Comparison of ENCODE assay signal across 9 cellular contexts in genomic region chr3:194322701-194323174, GRCh38. TPM values are rescaled to one million over a fixed set of nuclear protein-coding genes. Genes with fewer than 3 reads are reported as not detected.
A peak's percentile ranks its signal among the peaks of the same experiment; 100 is the strongest.
DNase-seq lines count a peak whose midpoint lies in the region; ATAC-seq, FAIRE-seq and TF ChIP-seq lines count a peak whose summit lies in the region.
"Had no signal": no experiment of that assay in that cellular context is flagged by ENCODE, and none has a peak within 500 bp of the region (broad histone marks: within the 10 kb centered on the region; RNA-seq: fewer than 3 reads in every experiment).

No MANE protein-coding gene starts in this region.

- TF ChIP-seq CTCF in RWPE1 (conservative IDR thresholded peaks at IDR 0.05; ENCODE audit: low read depth) (no peak), foreskin fibroblast (IDR thresholded peaks at IDR 0.05; ENCODE audit: low read depth, low read length) (no peak)

- peak; percentile 52 for DNase-seq in stimulated activated CD4-positive, alpha-beta T cell treated with anti-CD3 and anti-CD28 coated beads, Interleukin-15, amount 100 ng/mL, for 24 hours
- DNase-seq in stimulated activated CD4-positive, alpha-beta T cell treated with anti-CD3 and anti-CD28 coated beads, Interleukin-4, amount 100 ng/mL, for 4 hours = no peak
- DNase-seq in RWPE1 (ENCODE audit: low spot score) = peak; percentile 96
- peak; percentile 51 to 61 for DNase-seq in foreskin fibroblast
- DNase-seq in urothelium cell line (ENCODE audit: low spot score) = peak; percentile 82
- no peak for DNase-seq in posterior vena cava (ENCODE audit: low spot score)
- DNase-seq: cerebellar nuclear complex had no signal

- CTCF ChIA-PET in RWPE1 (lab: Yijun Ruan, JAX) = interaction anchor here (1.2 kb wide), 1 partner anchor 186 kb away, joined by 3 read pairs; no protein-coding TSS in a partner anchor

- intact Hi-C loops in posterior vena cava (cut with DNase I) = no loop called here

- H3K4me3 ChIP-seq in foreskin fibroblast (ENCODE audit: low read depth in 1 of 2, low read length in 2 of 2) = no peak overlapping the region

- POLR2A ChIA-PET in RWPE1 (lab: Yijun Ruan, JAX; ENCODE audit: low non-redundant PET) = interaction anchor here (0.9 to 1.2 kb wide), 2 partner anchors 181 to 184 kb away, joined by 4 to 8 read pairs; no protein-coding TSS in a partner anchor

- peak; percentile 91 for FAIRE-seq in urothelium cell line (lab: Jason Lieb, UNC)

- H3K27ac ChIP-seq in RWPE1 = peak overlapping the region; percentile 99

- no peak for ATAC-seq in GM21515 (IDR thresholded peaks at IDR 0.05; ENCODE audit: unreplicated experiment)
- ATAC-seq in GM19463 (IDR thresholded peaks at IDR 0.05; ENCODE audit: unreplicated experiment) = no peak

RNA-seq across cellular contexts. Expression of gene CPN2, which starts 28.4 kb away (rescaled TPM):
- under 1 TPM in 1 of 2 donors, not detected in 1; 0.14 TPM for total RNA-seq in posterior vena cava

RNA-seq across cellular contexts. Expression of gene LRRC15, which starts 46.8 kb away (rescaled TPM):
- 1 to 10 TPM; 2.3 to 3.0 TPM for total RNA-seq in posterior vena cava

Comparison
In these comparisons a context has a peak if more than half of its experiments do, and no peak if none do; other contexts are left out.
1. DNase-seq: peak in stimulated activated CD4-positive, alpha-beta T cell treated with anti-CD3 and anti-CD28 coated beads, Interleukin-15, amount 100 ng/mL, for 24 hours (single experiment), RWPE1 (single experiment), foreskin fibroblast (2 of 2) and urothelium cell line (single experiment); none in stimulated activated CD4-positive, alpha-beta T cell treated with anti-CD3 and anti-CD28 coated beads, Interleukin-4, amount 100 ng/mL, for 4 hours (0 of 2) and posterior vena cava (single experiment).